In genomic region chr11:60918251-60918940, GRCh38 we compare ENCODE assay signal across 16 cellular contexts. TPM values are rescaled to one million over a fixed set of nuclear protein-coding genes. Genes with fewer than 3 reads are reported as not detected.
DNase-seq lines count a peak whose midpoint lies in the region; ATAC-seq, FAIRE-seq and TF ChIP-seq lines count a peak whose summit lies in the region.
"Had no signal": no experiment of that assay in that cellular context is flagged by ENCODE, and none has a peak within 500 bp of the region (broad histone marks: within the 10 kb centered on the region; RNA-seq: fewer than 3 reads in every experiment).

No MANE protein-coding gene starts in this region.

- H3K9me3 ChIP-seq in HCT116 (ENCODE audit: control insufficient read depth in 1 of 2, insufficient read depth in 1 of 2, low read depth in 1 of 2, low read length in 2 of 2): no peaks in the 10 kb centered on the region
- H3K9me3 ChIP-seq in HepG2 (ENCODE audit: low read length): no peaks in the 10 kb centered on the region

- RAD21 ChIA-PET in HCT116 (lab: Charles Lee; ENCODE audit: low non-redundant PET in 1 of 2, low total read pairs in 2 of 2, uncharacterized antibody in 2 of 2, unreplicated experiment in 2 of 2): no interaction called here

- 78% methylated on average over 4 of the region's 4 CpGs for WGBS in HepG2 (ENCODE audit: low lambda C conversion rate)

- BruUV-seq in HCT116 (replicated peaks; lab: Mats Ljungman, UMichigan): no TSS peak
- no TSS peak for BruUV-seq in HepG2 (replicated peaks; lab: Mats Ljungman, UMichigan)

- TF ChIP-seq CTCF in HCT116 (IDR thresholded peaks at IDR 0.05 in 2 of 3, conservative IDR thresholded peaks at IDR 0.05 in 1 of 3; ENCODE audit: borderline replicate concordance in 1 of 3, insufficient read depth in 1 of 3, low read depth in 2 of 3, low read length in 2 of 3) (no peak), RWPE1 (conservative IDR thresholded peaks at IDR 0.05; ENCODE audit: low read depth) (no peak), GM13976 (IDR thresholded peaks at IDR 0.05; ENCODE audit: borderline replicate concordance, control extremely low read depth, extremely low read depth, insufficient read depth, missing control alignments) (no peak), HepG2 (CRISPR knock-in tag; IDR thresholded peaks at IDR 0.05) (no peak)

- TF ChIP-seq EP300 in HepG2 (IDR thresholded peaks at IDR 0.05; ENCODE audit: low read depth in 2 of 2, low read length in 2 of 2): no peak
- no peak for TF ChIP-seq EP300 in HepG2 (CRISPR knock-in tag; IDR thresholded peaks at IDR 0.05; ENCODE audit: borderline replicate concordance)

- H4K20me1 ChIP-seq in HCT116 (ENCODE audit: insufficient read depth) (no peaks in the 10 kb centered on the region; the same call in 1 of the 2 replicates), HepG2 (ENCODE audit: insufficient read depth, low read length) (no peaks in the 10 kb centered on the region)

- no peak overlapping the region for H3K27ac ChIP-seq in HCT116 (ENCODE audit: low read depth, low read length)
- H3K27ac ChIP-seq in RWPE1: 0 out of 2 replicates have a peak overlapping the region, but pooled peaks have one; percentile 30
- no peak overlapping the region for H3K27ac ChIP-seq in HepG2 (ENCODE audit: extremely low read length, insufficient read depth, low read length)

- peaks cover 9 to 23% of the 10 kb centered on the region in 2 experiments; a peak in 2 of 4 replicates for H3K36me3 ChIP-seq in HCT116 (ENCODE audit: control insufficient read depth in 1 of 2, insufficient read depth in 2 of 2, low read length in 2 of 2)
- H3K36me3 ChIP-seq in HepG2 (replicated peaks in 1 of 2; ENCODE audit: control insufficient read depth in 1 of 2, insufficient read depth in 2 of 2, low read length in 2 of 2): peaks cover 0 to 7% of the 10 kb centered on the region in 2 experiments; a peak in 3 of 5 replicates

- TF ChIP-seq RAD21 in HCT116 (IDR thresholded peaks at IDR 0.05; ENCODE audit: low read depth) (no peak), HepG2 (CRISPR knock-in tag; IDR thresholded peaks at IDR 0.05) (no peak)

- ATAC-seq in HCT116 (no peak), HepG2 (no peak), HG02588 (IDR thresholded peaks at IDR 0.05; ENCODE audit: unreplicated experiment) (no peak)
- ATAC-seq: Panc1 had no signal

- CTCF ChIA-PET in HCT116 (lab: Charles Lee): interaction anchor here (1.4 kb wide), 1 partner anchor 19 kb away, joined by 6 read pairs; no protein-coding TSS in a partner anchor
- CTCF ChIA-PET in RWPE1 (lab: Yijun Ruan, JAX): interaction anchor here (0.7 kb wide), 1 partner anchor 242 kb away, joined by 4 read pairs; no protein-coding TSS in a partner anchor
- CTCF ChIA-PET in HepG2 (lab: Yijun Ruan, JAX; ENCODE audit: low intra/inter-chr PET ratio, low total read pairs): no interaction called here

- H3K79me2 ChIP-seq in HCT116 (ENCODE audit: insufficient read depth, low read length) (peaks cover 57% of the 10 kb centered on the region), HepG2 (ENCODE audit: insufficient read depth, low read length) (no peaks in the 10 kb centered on the region)

- in situ Hi-C loops in GM13976 (cut with MboI; ENCODE audit: low sequenced_read_pairs, unreplicated experiment): no loop called here
- in situ Hi-C loops in HepG2 (cut with HindIII; ENCODE audit: extremely low pct_ligation_motif_present, low pct_unique_long_range_greater_than_20kb): no loop called here

- H3K4me3 ChIP-seq in HCT116 (replicated peaks in 1 of 2; ENCODE audit: low read depth in 1 of 2, low read length in 2 of 2): no peak overlapping the region
- H3K4me3 ChIP-seq in HepG2 (replicated peaks in 1 of 3; ENCODE audit: insufficient read depth in 1 of 3, low read depth in 2 of 3, low read length in 3 of 3): no peak overlapping the region

- H2AFZ ChIP-seq in HCT116 (ENCODE audit: low read depth, low read length, poor library complexity, severe bottlenecking) (no peak overlapping the region), HepG2 (ENCODE audit: low read length) (no peak overlapping the region)

- H3K4me2 ChIP-seq in HCT116 (ENCODE audit: low read length) (peak overlapping the region; percentile 61), HepG2 (ENCODE audit: low read depth, low read length) (no peak overlapping the region)

- no peak for FAIRE-seq in HepG2 (lab: Jason Lieb, UNC)
- FAIRE-seq: endometrium, HTR-8/SVneo had no signal

- peak overlapping the region; percentile 9; the same call in 1 of the 2 replicates for H3K9ac ChIP-seq in HCT116 (ENCODE audit: low read length)
- H3K9ac ChIP-seq in HepG2 (ENCODE audit: insufficient read depth, low read depth, low read length): no peak overlapping the region

- no peaks in the 10 kb centered on the region for H3K27me3 ChIP-seq in HCT116 (ENCODE audit: insufficient read depth, low read length)
- no peaks in the 10 kb centered on the region; a peak in 1 of 5 replicates for H3K27me3 ChIP-seq in HepG2 (ENCODE audit: control insufficient read depth in 1 of 2, insufficient read depth in 2 of 2, low read length in 2 of 2)

- no peaks in the 10 kb centered on the region for H3K9me2 ChIP-seq in HCT116 (ENCODE audit: insufficient read depth)

- H3K4me1 ChIP-seq in HCT116 (ENCODE audit: control insufficient read depth in 1 of 2, insufficient read depth in 2 of 2, low read length in 2 of 2) (peaks cover 25 to 65% of the 10 kb centered on the region in 2 experiments), HepG2 (ENCODE audit: insufficient read depth, low read length) (peaks cover 23% of the 10 kb centered on the region)

- no peak for TF ChIP-seq POLR2A in HCT116 (IDR thresholded peaks at IDR 0.05; ENCODE audit: borderline replicate concordance, extremely low read depth, insufficient read depth, insufficient read length)
- no peak for TF ChIP-seq POLR2A in HepG2 (IDR thresholded peaks at IDR 0.05; ENCODE audit: insufficient read depth in 1 of 2, low read depth in 2 of 2, low read length in 2 of 2)

- intact Hi-C loops in HCT116 (cut with micrococcal nuclease): loop anchor here (10.0 kb wide), 1 partner anchor 266 kb away; no protein-coding TSS in a partner anchor
- intact Hi-C loops in HepG2 (cut with micrococcal nuclease; ENCODE audit: unreplicated experiment): no loop called here

- DNase-seq in HCT116 (ENCODE audit: low read depth, low spot score): no peak
- no peak for DNase-seq in RWPE1 (ENCODE audit: low spot score)
- DNase-seq in iris pigment epithelial cell (ENCODE audit: low read depth): peak; percentile 6
- no peak for DNase-seq in GM13976 (ENCODE audit: low spot score)
- no peak for DNase-seq in HepG2 (ENCODE audit: low spot score)
- DNase-seq: activated CD4-positive, alpha-beta T cell treated with anti-CD3 and anti-CD28 coated beads, Interleukin-2, amount 50 U/mL, for 4 hours; MM.1S; NCI-H1930; stimulated activated CD4-positive, alpha-beta T cell treated with anti-CD3 and anti-CD28 coated beads, Interleukin-1b, Interleukin-23, amount 100 ng/mL, for 48 hours; substantia nigra had no signal

- POLR2A ChIA-PET in HCT116 (lab: Charles Lee): no interaction called here
- POLR2A ChIA-PET in RWPE1 (lab: Yijun Ruan, JAX; ENCODE audit: low non-redundant PET): no interaction called here
- POLR2A ChIA-PET in HepG2 (lab: Yijun Ruan, JAX): no interaction called here

RNA-seq across cellular contexts. Expression of gene TMEM109, which starts 4.4 kb away (rescaled TPM):
- total RNA-seq in HCT116 (2021; ENCODE audit: unreplicated experiment) (44.4 TPM), HepG2 (2016; rRNA removed; fragmentation: Illumina TruSeq; extraction: Trizol) (10.7 and 18.0 TPM in 2 replicates)
- polyA plus RNA-seq in HCT116 (2012): 32.1 and 37.7 TPM in 2 replicates
- total RNA-seq in HepG2 (2016; cell fraction: cytosol; rRNA removed; fragmentation: Illumina TruSeq; extraction: Trizol; ENCODE audit: low read depth): 4.0 TPM in 2 replicates
- total RNA-seq in HepG2 (2016; cell fraction: insoluble cytoplasmic fraction; rRNA removed; fragmentation: Illumina TruSeq; extraction: Trizol): 10.2 and 18.3 TPM in 2 replicates
- total RNA-seq in HepG2 (2016; cell fraction: membrane; rRNA removed; fragmentation: Illumina TruSeq; extraction: Trizol): 8.4 and 9.5 TPM in 2 replicates
- total RNA-seq in HepG2 (2016; cell fraction: nucleus; rRNA removed; fragmentation: Illumina TruSeq; extraction: Trizol): 14.1 and 14.6 TPM in 2 replicates
- polyA plus RNA-seq in HepG2 (2011; rRNA removed): 7.7 and 12.2 TPM in 2 replicates
- polyA plus RNA-seq in HepG2 (2011; cell fraction: cytosol; rRNA removed): 9.5 and 10.2 TPM in 2 replicates
- 5.5 and 8.4 TPM in 2 replicates for polyA plus RNA-seq in HepG2 (2011; cell fraction: nucleus; rRNA removed)
- polyA plus RNA-seq in HepG2 (2012): 12.8 and 19.4 TPM in 2 replicates
- 3.7 TPM in 2 replicates for polyA plus RNA-seq in HepG2 (2016; cell fraction: cytosol; fragmentation: Illumina TruSeq; extraction: Trizol; ENCODE audit: low read depth)
- 12.7 and 13.2 TPM in 2 replicates for polyA plus RNA-seq in HepG2 (2016; cell fraction: insoluble cytoplasmic fraction; fragmentation: Illumina TruSeq; extraction: Trizol; ENCODE audit: low read depth)
- polyA plus RNA-seq in HepG2 (2016; cell fraction: membrane; fragmentation: Illumina TruSeq; extraction: Trizol; ENCODE audit: low read depth): 8.3 and 10.0 TPM in 2 replicates
- 29.4 and 33.0 TPM in 2 replicates for polyA plus RNA-seq in HepG2 (2016; cell fraction: nucleus; fragmentation: Illumina TruSeq; extraction: Trizol; ENCODE audit: insufficient read depth, low read depth)
- polyA minus RNA-seq in HepG2 (2011; rRNA and poly(A)+ RNA removed; ENCODE audit: low replicate concordance): 9.0 and 55.3 TPM in 2 replicates
- 5.5 and 9.1 TPM in 2 replicates for polyA minus RNA-seq in HepG2 (2011; cell fraction: cytosol; rRNA and poly(A)+ RNA removed)
- polyA minus RNA-seq in HepG2 (2011; cell fraction: nucleus; rRNA and poly(A)+ RNA removed): 2.2 and 4.5 TPM in 2 replicates

RNA-seq across cellular contexts. Expression of gene TMEM132A, which starts 5.9 kb away (rescaled TPM):
- total RNA-seq in HCT116 (2021; ENCODE audit: unreplicated experiment): 120 TPM
- 93.4 and 100 TPM in 2 replicates for polyA plus RNA-seq in HCT116 (2012)
- 8.4 and 32.9 TPM in 2 replicates for total RNA-seq in HepG2 (2016; rRNA removed; fragmentation: Illumina TruSeq; extraction: Trizol)
- total RNA-seq in HepG2 (2016; cell fraction: cytosol; rRNA removed; fragmentation: Illumina TruSeq; extraction: Trizol; ENCODE audit: low read depth): 5.1 and 6.9 TPM in 2 replicates
- 6.9 and 31.8 TPM in 2 replicates for total RNA-seq in HepG2 (2016; cell fraction: insoluble cytoplasmic fraction; rRNA removed; fragmentation: Illumina TruSeq; extraction: Trizol)
- 11.9 and 13.4 TPM in 2 replicates for total RNA-seq in HepG2 (2016; cell fraction: membrane; rRNA removed; fragmentation: Illumina TruSeq; extraction: Trizol)
- 34.0 and 34.7 TPM in 2 replicates for total RNA-seq in HepG2 (2016; cell fraction: nucleus; rRNA removed; fragmentation: Illumina TruSeq; extraction: Trizol)
- polyA plus RNA-seq in HepG2 (2011; rRNA removed): 11.1 and 22.7 TPM in 2 replicates
- 16.2 and 18.8 TPM in 2 replicates for polyA plus RNA-seq in HepG2 (2011; cell fraction: cytosol; rRNA removed)
- polyA plus RNA-seq in HepG2 (2011; cell fraction: nucleus; rRNA removed): 103 and 122 TPM in 2 replicates
- polyA plus RNA-seq in HepG2 (2012): 19.3 and 25.4 TPM in 2 replicates
- 3.3 and 4.8 TPM in 2 replicates for polyA plus RNA-seq in HepG2 (2016; cell fraction: cytosol; fragmentation: Illumina TruSeq; extraction: Trizol; ENCODE audit: low read depth)
- 7.6 and 10.7 TPM in 2 replicates for polyA plus RNA-seq in HepG2 (2016; cell fraction: insoluble cytoplasmic fraction; fragmentation: Illumina TruSeq; extraction: Trizol; ENCODE audit: low read depth)
- polyA plus RNA-seq in HepG2 (2016; cell fraction: membrane; fragmentation: Illumina TruSeq; extraction: Trizol; ENCODE audit: low read depth): 8.3 and 10.4 TPM in 2 replicates
- 64.1 and 72.1 TPM in 2 replicates for polyA plus RNA-seq in HepG2 (2016; cell fraction: nucleus; fragmentation: Illumina TruSeq; extraction: Trizol; ENCODE audit: insufficient read depth, low read depth)
- 19.8 and 31.0 TPM in 2 replicates for polyA minus RNA-seq in HepG2 (2011; rRNA and poly(A)+ RNA removed; ENCODE audit: low replicate concordance)
- polyA minus RNA-seq in HepG2 (2011; cell fraction: cytosol; rRNA and poly(A)+ RNA removed): 15.7 and 16.8 TPM in 2 replicates
- polyA minus RNA-seq in HepG2 (2011; cell fraction: nucleus; rRNA and poly(A)+ RNA removed): 19.7 and 26.0 TPM in 2 replicates

RNA-seq across cellular contexts. Expression of gene PRPF19, which starts 12.0 kb away (rescaled TPM):
- total RNA-seq in HCT116 (2021; ENCODE audit: unreplicated experiment) (156 TPM), HepG2 (2016; rRNA removed; fragmentation: Illumina TruSeq; extraction: Trizol) (91.1 and 115 TPM in 2 replicates)
- 138 and 147 TPM in 2 replicates for polyA plus RNA-seq in HCT116 (2012)
- total RNA-seq in HepG2 (2016; cell fraction: cytosol; rRNA removed; fragmentation: Illumina TruSeq; extraction: Trizol; ENCODE audit: low read depth): 16.1 and 16.4 TPM in 2 replicates
- total RNA-seq in HepG2 (2016; cell fraction: insoluble cytoplasmic fraction; rRNA removed; fragmentation: Illumina TruSeq; extraction: Trizol): 93.5 and 104 TPM in 2 replicates
- total RNA-seq in HepG2 (2016; cell fraction: membrane; rRNA removed; fragmentation: Illumina TruSeq; extraction: Trizol): 37.9 and 40.5 TPM in 2 replicates
- 52.4 and 56.0 TPM in 2 replicates for total RNA-seq in HepG2 (2016; cell fraction: nucleus; rRNA removed; fragmentation: Illumina TruSeq; extraction: Trizol)
- 25.0 and 27.4 TPM in 2 replicates for polyA plus RNA-seq in HepG2 (2011; rRNA removed)
- polyA plus RNA-seq in HepG2 (2011; cell fraction: cytosol; rRNA removed): 19.8 and 29.8 TPM in 2 replicates
- polyA plus RNA-seq in HepG2 (2011; cell fraction: nucleus; rRNA removed): 32.6 and 32.8 TPM in 2 replicates
- 56.0 and 62.2 TPM in 2 replicates for polyA plus RNA-seq in HepG2 (2012)
- 14.7 and 16.9 TPM in 2 replicates for polyA plus RNA-seq in HepG2 (2016; cell fraction: cytosol; fragmentation: Illumina TruSeq; extraction: Trizol; ENCODE audit: low read depth)
- 125 and 138 TPM in 2 replicates for polyA plus RNA-seq in HepG2 (2016; cell fraction: insoluble cytoplasmic fraction; fragmentation: Illumina TruSeq; extraction: Trizol; ENCODE audit: low read depth)
- 33.6 and 36.5 TPM in 2 replicates for polyA plus RNA-seq in HepG2 (2016; cell fraction: membrane; fragmentation: Illumina TruSeq; extraction: Trizol; ENCODE audit: low read depth)
- polyA plus RNA-seq in HepG2 (2016; cell fraction: nucleus; fragmentation: Illumina TruSeq; extraction: Trizol; ENCODE audit: insufficient read depth, low read depth): 76.8 and 76.9 TPM in 2 replicates
- polyA minus RNA-seq in HepG2 (2011; rRNA and poly(A)+ RNA removed; ENCODE audit: low replicate concordance): 52.3 and 71.1 TPM in 2 replicates
- polyA minus RNA-seq in HepG2 (2011; cell fraction: cytosol; rRNA and poly(A)+ RNA removed): 22.3 and 28.6 TPM in 2 replicates
- polyA minus RNA-seq in HepG2 (2011; cell fraction: nucleus; rRNA and poly(A)+ RNA removed): 33.5 and 39.2 TPM in 2 replicates

RNA-seq across cellular contexts. Expression of gene SLC15A3, which starts 33.6 kb away (rescaled TPM):
- not detected for total RNA-seq in HCT116 (2021; ENCODE audit: unreplicated experiment)
- 0.09 TPM in 1 of 2 replicates, not detected in the other for polyA plus RNA-seq in HCT116 (2012)
- 0.58 and 0.77 TPM in 2 replicates for total RNA-seq in HepG2 (2016; rRNA removed; fragmentation: Illumina TruSeq; extraction: Trizol)
- 0.09 TPM in 1 of 2 replicates, not detected in the other for total RNA-seq in HepG2 (2016; cell fraction: cytosol; rRNA removed; fragmentation: Illumina TruSeq; extraction: Trizol; ENCODE audit: low read depth)
- 0.49 and 1.1 TPM in 2 replicates for total RNA-seq in HepG2 (2016; cell fraction: insoluble cytoplasmic fraction; rRNA removed; fragmentation: Illumina TruSeq; extraction: Trizol)
- 0.49 and 1.1 TPM in 2 replicates for total RNA-seq in HepG2 (2016; cell fraction: membrane; rRNA removed; fragmentation: Illumina TruSeq; extraction: Trizol)
- 1.8 and 2.8 TPM in 2 replicates for total RNA-seq in HepG2 (2016; cell fraction: nucleus; rRNA removed; fragmentation: Illumina TruSeq; extraction: Trizol)
- polyA plus RNA-seq in HepG2 (2011; rRNA removed): 0.45 and 1.1 TPM in 2 replicates
- 0.23 and 0.60 TPM in 2 replicates for polyA plus RNA-seq in HepG2 (2011; cell fraction: cytosol; rRNA removed)
- polyA plus RNA-seq in HepG2 (2011; cell fraction: nucleus; rRNA removed): 0.97 and 1.0 TPM in 2 replicates
- 0.27 TPM in 1 of 2 replicates, not detected in the other for polyA plus RNA-seq in HepG2 (2012)
- 0.18 and 0.51 TPM in 2 replicates for polyA plus RNA-seq in HepG2 (2016; cell fraction: cytosol; fragmentation: Illumina TruSeq; extraction: Trizol; ENCODE audit: low read depth)
- 0.53 and 0.84 TPM in 2 replicates for polyA plus RNA-seq in HepG2 (2016; cell fraction: insoluble cytoplasmic fraction; fragmentation: Illumina TruSeq; extraction: Trizol; ENCODE audit: low read depth)
- 0.44 and 0.58 TPM in 2 replicates for polyA plus RNA-seq in HepG2 (2016; cell fraction: membrane; fragmentation: Illumina TruSeq; extraction: Trizol; ENCODE audit: low read depth)
- polyA plus RNA-seq in HepG2 (2016; cell fraction: nucleus; fragmentation: Illumina TruSeq; extraction: Trizol; ENCODE audit: insufficient read depth, low read depth): 1.3 TPM in 1 of 2 replicates, not detected in the other
- polyA minus RNA-seq in HepG2 (2011; rRNA and poly(A)+ RNA removed; ENCODE audit: low replicate concordance): 1.4 and 4.0 TPM in 2 replicates
- 0.97 and 1.5 TPM in 2 replicates for polyA minus RNA-seq in HepG2 (2011; cell fraction: cytosol; rRNA and poly(A)+ RNA removed)
- 1.5 and 1.6 TPM in 2 replicates for polyA minus RNA-seq in HepG2 (2011; cell fraction: nucleus; rRNA and poly(A)+ RNA removed)

RNA-seq across cellular contexts. Expression of gene ZP1, which starts 51.1 kb away (rescaled TPM):
- total RNA-seq in HCT116 (2021; ENCODE audit: unreplicated experiment): not detected
- 0.30 TPM in 1 of 2 replicates, not detected in the other for polyA plus RNA-seq in HCT116 (2012)
- not detected in 2 replicates for total RNA-seq in HepG2 (2016; rRNA removed; fragmentation: Illumina TruSeq; extraction: Trizol)
- not detected in 2 replicates for total RNA-seq in HepG2 (2016; cell fraction: cytosol; rRNA removed; fragmentation: Illumina TruSeq; extraction: Trizol; ENCODE audit: low read depth)
- not detected in 2 replicates for total RNA-seq in HepG2 (2016; cell fraction: insoluble cytoplasmic fraction; rRNA removed; fragmentation: Illumina TruSeq; extraction: Trizol)
- total RNA-seq in HepG2 (2016; cell fraction: membrane; rRNA removed; fragmentation: Illumina TruSeq; extraction: Trizol): not detected in 2 replicates
- total RNA-seq in HepG2 (2016; cell fraction: nucleus; rRNA removed; fragmentation: Illumina TruSeq; extraction: Trizol): not detected in 2 replicates
- 0.16 and 0.26 TPM in 2 replicates for polyA plus RNA-seq in HepG2 (2011; rRNA removed)
- polyA plus RNA-seq in HepG2 (2011; cell fraction: cytosol; rRNA removed): 0.05 and 0.25 TPM in 2 replicates
- polyA plus RNA-seq in HepG2 (2011; cell fraction: nucleus; rRNA removed): 0.82 and 1.1 TPM in 2 replicates
- polyA plus RNA-seq in HepG2 (2012): not detected in 2 replicates
- not detected in 2 replicates for polyA plus RNA-seq in HepG2 (2016; cell fraction: cytosol; fragmentation: Illumina TruSeq; extraction: Trizol; ENCODE audit: low read depth)
- polyA plus RNA-seq in HepG2 (2016; cell fraction: insoluble cytoplasmic fraction; fragmentation: Illumina TruSeq; extraction: Trizol; ENCODE audit: low read depth): not detected in 2 replicates
- polyA plus RNA-seq in HepG2 (2016; cell fraction: membrane; fragmentation: Illumina TruSeq; extraction: Trizol; ENCODE audit: low read depth): not detected in 2 replicates
- not detected in 2 replicates for polyA plus RNA-seq in HepG2 (2016; cell fraction: nucleus; fragmentation: Illumina TruSeq; extraction: Trizol; ENCODE audit: insufficient read depth, low read depth)
- not detected in 2 replicates for polyA minus RNA-seq in HepG2 (2011; rRNA and poly(A)+ RNA removed; ENCODE audit: low replicate concordance)
- not detected in 2 replicates for polyA minus RNA-seq in HepG2 (2011; cell fraction: cytosol; rRNA and poly(A)+ RNA removed)
- not detected in 2 replicates for polyA minus RNA-seq in HepG2 (2011; cell fraction: nucleus; rRNA and poly(A)+ RNA removed)
- total RNA-seq: activated T-helper 1 cell treated with anti-CD3 and anti-CD28 coated beads, Interleukin-12 subunit alpha, Interleukin-12 subunit beta, Interleukin-2, Interleukin-4 antibody, amounts not matched to agents 30 ng/mL and 10 ng/mL and 1 ng/mL, durations not matched to agents 14 hours and 24 hours and 36 hours; glomerular endothelial cell had no signal
